ENCODE assay signal across 13 cellular contexts in genomic region chr2:133755515-133756311, GRCh38.
DNase-seq lines count a peak whose midpoint lies in the region; ATAC-seq, FAIRE-seq and TF ChIP-seq lines count a peak whose summit lies in the region.
"Had no signal": no experiment of that assay in that cellular context is flagged by ENCODE, and none has a peak within 500 bp of the region (broad histone marks: within the 10 kb centered on the region; RNA-seq: fewer than 3 reads in every experiment).

No MANE protein-coding gene starts in this region.

- no peak overlapping the region for H3K27ac Mint-ChIP-seq in activated CD4-positive, alpha-beta memory T cell treated with anti-CD3 and anti-CD28 coated beads for 36 hours
- H3K27ac Mint-ChIP-seq: activated CD8-positive, alpha-beta T cell treated with anti-CD3 and anti-CD28 coated beads, Interleukin-2, amount 10 ng/mL, durations not matched to agents 7 days and 5 days; activated naive CD4-positive, alpha-beta T cell treated with anti-CD3 and anti-CD28 coated beads, Interleukin-2, amount 10 ng/mL, durations not matched to agents 7 days and 5 days; CD8-positive, alpha-beta memory T cell had no signal

- H3K4me3 ChIP-seq in pancreas, result no peak overlapping the region

- FAIRE-seq in pancreas (lab: Jason Lieb, UNC), result peak; percentile 57

- POLR2A ChIA-PET in activated CD4-positive, alpha-beta memory T cell treated with anti-CD3 and anti-CD28 coated beads for 36 hours (lab: Charles Lee), result no interaction called here

- H3K36me3 ChIP-seq in pancreas, result no peaks in the 10 kb centered on the region

- H3K9me3 Mint-ChIP-seq in activated CD4-positive, alpha-beta memory T cell treated with anti-CD3 and anti-CD28 coated beads for 36 hours, result no peaks in the 10 kb centered on the region
- H3K9me3 Mint-ChIP-seq: activated naive CD4-positive, alpha-beta T cell treated with anti-CD3 and anti-CD28 coated beads, Interleukin-2, amount 10 ng/mL, durations not matched to agents 7 days and 5 days had no signal

- WGBS in pancreas, 2 donors, result 48 to 54% methylated on average over 7 of the region's 7 CpGs

- CTCF ChIA-PET in activated CD4-positive, alpha-beta memory T cell treated with anti-CD3 and anti-CD28 coated beads for 36 hours (lab: Charles Lee), result no interaction called here

- no peaks in the 10 kb centered on the region for H3K27me3 ChIP-seq in pancreas

- no peaks in the 10 kb centered on the region for H3K4me1 Mint-ChIP-seq in activated CD4-positive, alpha-beta memory T cell treated with anti-CD3 and anti-CD28 coated beads for 36 hours (ENCODE audit: low read depth)
- H3K4me1 Mint-ChIP-seq: activated naive CD4-positive, alpha-beta T cell treated with anti-CD3 and anti-CD28 coated beads, Interleukin-2, amount 10 ng/mL, durations not matched to agents 7 days and 5 days; CD8-positive, alpha-beta memory T cell had no signal

- H3K4me1 ChIP-seq in pancreas, result no peaks in the 10 kb centered on the region

- no peaks in the 10 kb centered on the region for H3K9me3 ChIP-seq in pancreas

- H3K27me3 Mint-ChIP-seq in activated CD4-positive, alpha-beta memory T cell treated with anti-CD3 and anti-CD28 coated beads for 36 hours, result no peaks in the 10 kb centered on the region
- H3K27me3 Mint-ChIP-seq: activated naive CD4-positive, alpha-beta T cell treated with anti-CD3 and anti-CD28 coated beads, Interleukin-2, amount 10 ng/mL, durations not matched to agents 7 days and 5 days had no signal

- DNase-seq in AG20443 (ENCODE audit: low spot score), result peak; percentile 67
- DNase-seq in RPMI7951 (ENCODE audit: low read depth), result peak; percentile 39
- peak; percentile 82 for DNase-seq in fibroblast of the conjunctiva (ENCODE audit: low read depth)
- no peak for DNase-seq in pancreas
- no peak for DNase-seq in GF-D8 (lab: John Stamatoyannopoulos, UW)
- no peak for DNase-seq in cortex of kidney (lab: John Stamatoyannopoulos, UW)
- DNase-seq in activated CD4-positive, alpha-beta memory T cell treated with anti-CD3 and anti-CD28 coated beads for 36 hours, result no peak
- DNase-seq: activated CD8-positive, alpha-beta T cell treated with anti-CD3 and anti-CD28 coated beads, Interleukin-2, amount 10 ng/mL, durations not matched to agents 7 days and 5 days; activated naive CD4-positive, alpha-beta T cell treated with anti-CD3 and anti-CD28 coated beads, Interleukin-2, amount 10 ng/mL, durations not matched to agents 7 days and 5 days; CD8-positive, alpha-beta memory T cell; mammary epithelial cell; NCI-H82 had no signal

- H3K36me3 Mint-ChIP-seq in activated CD4-positive, alpha-beta memory T cell treated with anti-CD3 and anti-CD28 coated beads for 36 hours, result no peaks in the 10 kb centered on the region
- H3K36me3 Mint-ChIP-seq: activated naive CD4-positive, alpha-beta T cell treated with anti-CD3 and anti-CD28 coated beads, Interleukin-2, amount 10 ng/mL, durations not matched to agents 7 days and 5 days; CD8-positive, alpha-beta memory T cell had no signal

- TF ChIP-seq CTCF in pancreas (IDR thresholded peaks at IDR 0.05), result no peak

- no peak overlapping the region for H3K4me3 Mint-ChIP-seq in activated CD4-positive, alpha-beta memory T cell treated with anti-CD3 and anti-CD28 coated beads for 36 hours
- H3K4me3 Mint-ChIP-seq: activated CD8-positive, alpha-beta T cell treated with anti-CD3 and anti-CD28 coated beads, Interleukin-2, amount 10 ng/mL, durations not matched to agents 7 days and 5 days; activated naive CD4-positive, alpha-beta T cell treated with anti-CD3 and anti-CD28 coated beads, Interleukin-2, amount 10 ng/mL, durations not matched to agents 7 days and 5 days; CD8-positive, alpha-beta memory T cell had no signal

- intact Hi-C loops in pancreas (cut with DNase I), result no loop called here
- intact Hi-C loops in activated CD4-positive, alpha-beta memory T cell treated with anti-CD3 and anti-CD28 coated beads for 36 hours (cut with micrococcal nuclease), result no loop called here

- ATAC-seq in pancreas, result no peak
- no peak for ATAC-seq in HG02970 (IDR thresholded peaks at IDR 0.05; ENCODE audit: low FRiP score, unreplicated experiment)
- ATAC-seq: activated CD8-positive, alpha-beta T cell treated with anti-CD3 and anti-CD28 coated beads, Interleukin-2, amount 10 ng/mL, durations not matched to agents 7 days and 5 days had no signal

- no peak overlapping the region for H3K27ac ChIP-seq in pancreas

Comparison
In these comparisons a context has a peak if more than half of its experiments do, and no peak if none do; other contexts are left out.
1. DNase-seq: peak in AG20443 (single experiment), RPMI7951 (single experiment) and fibroblast of the conjunctiva (single experiment); none in pancreas (0 of 6), GF-D8 (single experiment), cortex of kidney (single experiment) and activated CD4-positive, alpha-beta memory T cell treated with anti-CD3 and anti-CD28 coated beads for 36 hours (single experiment).